Comparison of ENCODE assay signal across 12 cellular contexts in genomic region chr19:2446390-2446789, GRCh38. TPM values are rescaled to one million over a fixed set of nuclear protein-coding genes. Genes with fewer than 3 reads are reported as not detected.
DNase-seq lines count a peak whose midpoint lies in the region; ATAC-seq and TF ChIP-seq lines count a peak whose summit lies in the region.
"Had no signal": no experiment of that assay in that cellular context is flagged by ENCODE, and none has a peak within 500 bp of the region (broad histone marks: within the 10 kb centered on the region; RNA-seq: fewer than 3 reads in every experiment).

No MANE protein-coding gene starts in this region.

- no peak overlapping the region for H3K27ac ChIP-seq in CD4-positive, alpha-beta memory T cell (ENCODE audit: low read depth, low read length)
- no peak overlapping the region for H3K27ac ChIP-seq in IMR-90 (ENCODE audit: insufficient read depth, low read length)
- H3K27ac ChIP-seq: brain microvascular endothelial cell had no signal

- H3K27ac Mint-ChIP-seq in CD4-positive, alpha-beta memory T cell: peak overlapping the region in 3 of 7 donors; percentile 25 to 76 (median 66)
- peak overlapping the region; percentile 16 for H3K27ac Mint-ChIP-seq in memory B cell
- H3K27ac Mint-ChIP-seq: type B pancreatic cell had no signal

- peaks cover 5 to 57% of the 10 kb centered on the region in 2 experiments; a peak in 2 of 4 replicates for H3K79me1 ChIP-seq in IMR-90 (ENCODE audit: low read depth in 1 of 2, low read length in 2 of 2)

- no peaks in the 10 kb centered on the region for H3K9me3 ChIP-seq in CD4-positive, alpha-beta memory T cell (ENCODE audit: control insufficient read depth in 1 of 2, low read length in 2 of 2)
- no peaks in the 10 kb centered on the region for H3K9me3 ChIP-seq in IMR-90 (ENCODE audit: control insufficient read depth, insufficient read depth, low read length)

- dilution Hi-C loops in IMR-90 (cut with HindIII; ENCODE audit: low sequenced_read_pairs, unreplicated experiment): no loop called here

- WGBS in IMR-90 (ENCODE audit: extremely low coverage in 2 of 2, insufficient read length in 1 of 2), 2 experiments: 88% methylated on average over 9 of the region's 19 CpGs; no CpG with 5 or more reads in 1 of the 2 experiments

- no peak for TF ChIP-seq RAD21 in IMR-90 (IDR thresholded peaks at IDR 0.05; ENCODE audit: low read length)

- H3K27me3 ChIP-seq in CD4-positive, alpha-beta memory T cell (ENCODE audit: insufficient read depth, low read length): no peaks in the 10 kb centered on the region
- H3K27me3 ChIP-seq in IMR-90 (ENCODE audit: control insufficient read depth, insufficient read depth, low read length): no peaks in the 10 kb centered on the region
- H3K27me3 ChIP-seq: brain microvascular endothelial cell had no signal

- no peak overlapping the region for H3K23ac ChIP-seq in IMR-90 (ENCODE audit: low read depth, low read length)

- 0 out of 2 replicates have a peak, but pooled peaks cover 5% of the 10 kb centered on the region for H3K9me1 ChIP-seq in IMR-90 (ENCODE audit: insufficient read depth, low read length)

- H4K20me1 ChIP-seq in IMR-90 (ENCODE audit: insufficient read depth, low read length): peaks cover 67% of the 10 kb centered on the region

- H2AK9ac ChIP-seq in IMR-90 (replicated peaks; ENCODE audit: low read depth, low read length, poor library complexity): no peak overlapping the region

- in situ Hi-C loops in IMR-90 (cut with MboI; ENCODE audit: low sequenced_read_pairs): no loop called here

- H3K18ac ChIP-seq in IMR-90 (ENCODE audit: low read depth, low read length): no peak overlapping the region

- intact Hi-C loops in CD4-positive, alpha-beta memory T cell (cut with micrococcal nuclease): no loop called here
- intact Hi-C loops in IMR-90 (cut with micrococcal nuclease) (no loop called here), head of caudate nucleus (cut with DNase I) (no loop called here)

- no peak for TF ChIP-seq POLR2A in IMR-90 (IDR thresholded peaks at IDR 0.05; ENCODE audit: low read depth, low read length)

- POLR2A ChIA-PET in CD4-positive, alpha-beta memory T cell (lab: Charles Lee; ENCODE audit: partially characterized antibody): no interaction called here
- POLR2A ChIA-PET in IMR-90 (lab: Charles Lee; ENCODE audit: unreplicated experiment): no interaction called here

- DNase-seq in CD4-positive, alpha-beta memory T cell: no peak
- no peak for DNase-seq in IMR-90
- DNase-seq in SW480 (ENCODE audit: low spot score): peak; percentile 69
- DNase-seq in memory B cell (ENCODE audit: low spot score in 2 of 2): peak in 1 of 2 donors; percentile 42
- no peak for DNase-seq in SKM-1 treated with dmso at 0.1 percent for 144 hours (lab: John Stamatoyannopoulos, UW; ENCODE audit: unreplicated experiment)
- no peak for DNase-seq in DMS153 (lab: John Stamatoyannopoulos, UW)
- DNase-seq in head of caudate nucleus: no peak
- DNase-seq: brain microvascular endothelial cell, midbrain, NCI-H1930 had no signal

- no peak overlapping the region for H3K14ac ChIP-seq in IMR-90 (replicated peaks; ENCODE audit: low read depth, low read length)

- peaks cover 0 to 18% of the 10 kb centered on the region in 2 donors for H3K36me3 Mint-ChIP-seq in CD4-positive, alpha-beta memory T cell
- peaks cover 4% of the 10 kb centered on the region for H3K36me3 Mint-ChIP-seq in memory B cell

- no peak overlapping the region for H4K8ac ChIP-seq in IMR-90 (ENCODE audit: low read depth in 2 of 2, low read length in 2 of 2)

- H2BK5ac ChIP-seq in IMR-90 (ENCODE audit: low read depth, low read length, poor library complexity, severe bottlenecking): no peak overlapping the region

- ATAC-seq in IMR-90 (ENCODE audit: low read depth) (no peak), memory B cell (ENCODE audit: low read depth) (peak; percentile 92), HG03095 (IDR thresholded peaks at IDR 0.05; ENCODE audit: unreplicated experiment) (no peak)

- H2AK5ac ChIP-seq in IMR-90 (ENCODE audit: low read depth, low read length): no peak overlapping the region

- no peak for TF ChIP-seq CTCF in IMR-90 (conservative IDR thresholded peaks at IDR 0.05; ENCODE audit: low read depth, low read length)

- no peaks in the 10 kb centered on the region for H3K27me3 Mint-ChIP-seq in CD4-positive, alpha-beta memory T cell
- no peaks in the 10 kb centered on the region for H3K27me3 Mint-ChIP-seq in memory B cell
- H3K27me3 Mint-ChIP-seq: type B pancreatic cell had no signal

- peaks cover 5% of the 10 kb centered on the region for H3K4me1 ChIP-seq in CD4-positive, alpha-beta memory T cell (ENCODE audit: insufficient read depth, low read length)
- H3K4me1 ChIP-seq in IMR-90 (ENCODE audit: control insufficient read depth, insufficient read depth, low read length): no peaks in the 10 kb centered on the region

- CTCF ChIA-PET in CD4-positive, alpha-beta memory T cell (lab: Charles Lee; ENCODE audit: partially characterized antibody): no interaction called here
- CTCF ChIA-PET in IMR-90 (lab: Yijun Ruan, JAX): no interaction called here

- no peak overlapping the region for H3K4ac ChIP-seq in IMR-90 (ENCODE audit: low read depth, low read length)

- no TSS peak for BruUV-seq in IMR-90 (replicated peaks; lab: Mats Ljungman, UMichigan)

- H3K4me3 ChIP-seq in CD4-positive, alpha-beta memory T cell (ENCODE audit: low read length in 2 of 2): no peak overlapping the region
- no peak overlapping the region for H3K4me3 ChIP-seq in IMR-90 (ENCODE audit: insufficient read depth, low read depth, low read length)

- no peak overlapping the region for H3K9ac ChIP-seq in IMR-90 (ENCODE audit: low read depth, low read length)

- no peak overlapping the region for H2BK20ac ChIP-seq in IMR-90 (ENCODE audit: low read depth, low read length)

- peak overlapping the region in 5 of 8 donors; percentile 28 to 62 (median 39) for H3K4me3 Mint-ChIP-seq in CD4-positive, alpha-beta memory T cell
- peak overlapping the region; percentile 76 for H3K4me3 Mint-ChIP-seq in memory B cell
- H3K4me3 Mint-ChIP-seq: type B pancreatic cell had no signal

- peaks cover 6 to 16% (median 9%) of the 10 kb centered on the region in 4 donors for H3K4me1 Mint-ChIP-seq in CD4-positive, alpha-beta memory T cell
- peaks cover 8% of the 10 kb centered on the region for H3K4me1 Mint-ChIP-seq in memory B cell

- peak overlapping the region; percentile 7 for H2AFZ ChIP-seq in IMR-90 (replicated peaks; ENCODE audit: low read length, poor library complexity)

- no peaks in the 10 kb centered on the region for H3K36me3 ChIP-seq in CD4-positive, alpha-beta memory T cell (ENCODE audit: insufficient read depth, low read length)
- peaks cover 26% of the 10 kb centered on the region for H3K36me3 ChIP-seq in IMR-90 (ENCODE audit: control insufficient read depth, insufficient read depth, low read length)

- no peak overlapping the region for H4K5ac ChIP-seq in IMR-90 (ENCODE audit: low read depth, low read length)

- no peak overlapping the region for H3K56ac ChIP-seq in IMR-90 (ENCODE audit: extremely low read depth, insufficient read depth, low read length)

- no peak overlapping the region for H3K4me2 ChIP-seq in IMR-90 (ENCODE audit: low read depth, low read length)

- H3K9me3 Mint-ChIP-seq in CD4-positive, alpha-beta memory T cell: no peaks in the 10 kb centered on the region
- no peaks in the 10 kb centered on the region for H3K9me3 Mint-ChIP-seq in memory B cell
- H3K9me3 Mint-ChIP-seq: type B pancreatic cell had no signal

- H2BK15ac ChIP-seq in IMR-90 (ENCODE audit: low read depth, low read length): no peak overlapping the region

- no peak overlapping the region for H4K91ac ChIP-seq in IMR-90 (ENCODE audit: insufficient read depth, low read depth, low read length)

- H2BK120ac ChIP-seq in IMR-90 (ENCODE audit: low read depth, low read length): no peak overlapping the region

TF ChIP-seq in IMR-90, 13 proteins besides CTCF, POLR2A, EP300 and RAD21 (continues in another document):
- TF ChIP-seq RFX5 (IDR thresholded peaks at IDR 0.05; ENCODE audit: low read depth, low read length) (no peak), CHD1 (IDR thresholded peaks at IDR 0.05; ENCODE audit: low read depth, low read length) (no peak), BHLHE40 (IDR thresholded peaks at IDR 0.05; ENCODE audit: low read depth, low read length) (no peak), ELK1 (IDR thresholded peaks at IDR 0.05; ENCODE audit: borderline replicate concordance, low read depth, low read length) (no peak), NFE2L2 (IDR thresholded peaks at IDR 0.05; ENCODE audit: low read depth, low read length) (no peak), SMC3 (IDR thresholded peaks at IDR 0.05; ENCODE audit: low read depth, low read length) (no peak), MXI1 (IDR thresholded peaks at IDR 0.05; ENCODE audit: borderline replicate concordance, low read depth, low read length) (no peak), MAFK (IDR thresholded peaks at IDR 0.05; ENCODE audit: low read depth, low read length) (no peak), FOS (IDR thresholded peaks at IDR 0.05; ENCODE audit: low read depth, low read length) (no peak)

RNA-seq across cellular contexts. Expression of gene LMNB2, which starts 10.4 kb away (rescaled TPM):
- 10 to 100 TPM; 19.8 to 19.9 TPM for total RNA-seq in CD4-positive, alpha-beta memory T cell
- polyA plus RNA-seq in CD4-positive, alpha-beta memory T cell: 10 to 100 TPM in 1 of 2 donors, 1 to 10 TPM in 1; 3.8 to 10.8 TPM
- 104 and 108 TPM in 2 replicates for total RNA-seq in IMR-90 (2012; rRNA removed)
- 106 and 117 TPM in 2 replicates for polyA plus RNA-seq in IMR-90 (2012; rRNA removed)
- 57.0 and 66.3 TPM in 2 replicates for polyA plus RNA-seq in IMR-90 (2012; cell fraction: cytosol; rRNA removed)
- 88.6 and 109 TPM in 2 replicates for polyA plus RNA-seq in IMR-90 (2012; cell fraction: nucleus; rRNA removed; ENCODE audit: low replicate concordance)

RNA-seq across cellular contexts. Expression of gene TIMM13, which starts 19.0 kb away (rescaled TPM):
- 10 to 100 TPM; 30.6 to 31.6 TPM for total RNA-seq in CD4-positive, alpha-beta memory T cell
- 10 to 100 TPM; 65.9 to 76.4 TPM for polyA plus RNA-seq in CD4-positive, alpha-beta memory T cell
- total RNA-seq in IMR-90 (2012; rRNA removed): 21.0 and 29.2 TPM in 2 replicates
- polyA plus RNA-seq in IMR-90 (2012; rRNA removed): 62.3 and 93.7 TPM in 2 replicates
- 73.2 and 85.8 TPM in 2 replicates for polyA plus RNA-seq in IMR-90 (2012; cell fraction: cytosol; rRNA removed)
- 30.1 and 56.4 TPM in 2 replicates for polyA plus RNA-seq in IMR-90 (2012; cell fraction: nucleus; rRNA removed; ENCODE audit: low replicate concordance)

RNA-seq across cellular contexts. Expression of gene GADD45B, which starts 29.5 kb away (rescaled TPM):
- total RNA-seq in CD4-positive, alpha-beta memory T cell: 10 to 100 TPM; 88.2 to 88.3 TPM
- polyA plus RNA-seq in CD4-positive, alpha-beta memory T cell: 10 to 100 TPM; 44.9 to 94.4 TPM
- 28.1 and 30.1 TPM in 2 replicates for total RNA-seq in IMR-90 (2012; rRNA removed)
- 84.0 and 106 TPM in 2 replicates for polyA plus RNA-seq in IMR-90 (2012; rRNA removed)
- 70.3 and 87.0 TPM in 2 replicates for polyA plus RNA-seq in IMR-90 (2012; cell fraction: cytosol; rRNA removed)
- polyA plus RNA-seq in IMR-90 (2012; cell fraction: nucleus; rRNA removed; ENCODE audit: low replicate concordance): 301 and 400 TPM in 2 replicates
